Comparison of ENCODE assay signal across 11 cellular contexts in the genomic region with DNA sequence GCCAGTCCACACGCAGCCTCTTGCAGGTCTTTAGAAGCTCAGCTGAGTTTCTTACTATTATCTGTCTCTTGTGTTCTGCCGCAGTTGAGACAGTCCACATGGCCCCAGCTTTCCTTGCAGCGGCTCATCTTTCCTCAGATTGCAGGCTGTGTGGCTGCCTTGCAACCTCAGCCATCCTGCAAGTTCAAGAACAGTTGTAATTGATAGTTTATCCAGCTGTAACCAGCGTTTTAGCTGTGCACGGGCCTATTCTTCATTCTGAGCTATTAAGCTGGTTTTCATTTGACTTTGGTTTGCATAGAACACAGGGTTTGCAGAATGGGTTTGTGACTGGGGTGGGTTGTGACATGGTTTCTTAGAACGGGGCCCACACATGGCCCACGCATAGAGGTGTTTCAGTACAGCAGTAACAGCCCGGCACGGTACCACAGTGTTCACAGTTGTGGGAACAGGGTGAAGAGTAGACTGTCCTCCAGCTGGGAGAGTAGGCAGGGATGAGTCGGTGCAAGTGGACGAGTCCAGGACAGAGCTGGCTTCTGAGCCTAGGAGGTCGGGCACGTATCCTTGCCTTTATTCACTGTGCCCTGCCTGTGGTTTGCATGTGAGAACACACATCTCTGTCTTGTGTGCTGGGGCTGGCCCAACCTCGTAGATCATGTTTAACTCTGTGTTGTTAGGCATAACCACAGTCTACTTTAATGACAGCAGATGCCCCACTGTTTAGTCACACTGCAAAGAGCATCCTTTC.
DNase-seq lines count a peak whose midpoint lies in the region; ATAC-seq, FAIRE-seq and TF ChIP-seq lines count a peak whose summit lies in the region.
"Had no signal": no experiment of that assay in that cellular context is flagged by ENCODE, and none has a peak within 500 bp of the region (broad histone marks: within the 10 kb centered on the region; RNA-seq: fewer than 3 reads in every experiment).

No MANE protein-coding gene starts in this region.

- DNase-seq in CD4-positive, CD25-positive, alpha-beta regulatory T cell, result no peak
- DNase-seq in LHCN-M2 (ENCODE audit: low read depth) (peak; percentile 81), nephron progenitor cell (no peak), GM12891 (ENCODE audit: insufficient read length, low spot score) (no peak)
- DNase-seq in effector memory CD8-positive, alpha-beta T cell, result peak in 1 of 3 experiments; percentile 8
- DNase-seq in CD4-positive, alpha-beta memory T cell, result no peak
- DNase-seq: activated CD4-positive, alpha-beta T cell treated with anti-CD3 and anti-CD28 coated beads, Interleukin-2, amount 50 U/mL, for 1 hour; DMS 273 treated with DMSO at 0.1 percent for 48 hours; SJCRH30 had no signal

- intact Hi-C loops in CD4-positive, alpha-beta memory T cell (cut with micrococcal nuclease), result no loop called here

- peak overlapping the region in 2 of 3 donors; percentile 1 to 77 for H3K27ac Mint-ChIP-seq in CD4-positive, CD25-positive, alpha-beta regulatory T cell
- H3K27ac Mint-ChIP-seq in effector memory CD8-positive, alpha-beta T cell, result peak overlapping the region; percentile 62 to 79
- H3K27ac Mint-ChIP-seq in nephron progenitor cell, result peak overlapping the region; percentile 93
- H3K27ac Mint-ChIP-seq in CD4-positive, alpha-beta memory T cell, result peak overlapping the region in 2 of 7 donors; percentile 5 to 43

- no peaks in the 10 kb centered on the region for H3K27me3 ChIP-seq in CD4-positive, CD25-positive, alpha-beta regulatory T cell (ENCODE audit: control insufficient read depth, insufficient read depth, low read length)
- no peaks in the 10 kb centered on the region for H3K27me3 ChIP-seq in CD4-positive, alpha-beta memory T cell (ENCODE audit: insufficient read depth, low read length)
- H3K27me3 ChIP-seq: SJCRH30 had no signal

- peaks cover 23 to 70% (median 40%) of the 10 kb centered on the region in 4 donors for H3K4me1 Mint-ChIP-seq in CD4-positive, CD25-positive, alpha-beta regulatory T cell
- peaks cover 45 to 49% of the 10 kb centered on the region in 2 donors for H3K4me1 Mint-ChIP-seq in effector memory CD8-positive, alpha-beta T cell (ENCODE audit: low read depth in 2 of 2)
- peaks cover 44% of the 10 kb centered on the region for H3K4me1 Mint-ChIP-seq in nephron progenitor cell
- H3K4me1 Mint-ChIP-seq in CD4-positive, alpha-beta memory T cell, result peaks cover 28 to 55% (median 46%) of the 10 kb centered on the region in 4 donors

- peaks cover 7% of the 10 kb centered on the region for H3K36me3 Mint-ChIP-seq in CD4-positive, CD25-positive, alpha-beta regulatory T cell
- no peaks in the 10 kb centered on the region for H3K36me3 Mint-ChIP-seq in effector memory CD8-positive, alpha-beta T cell (ENCODE audit: insufficient read depth)
- peaks cover 33% of the 10 kb centered on the region for H3K36me3 Mint-ChIP-seq in nephron progenitor cell (ENCODE audit: low read depth)
- peaks cover 12% of the 10 kb centered on the region in 2 donors for H3K36me3 Mint-ChIP-seq in CD4-positive, alpha-beta memory T cell

- FAIRE-seq in GM12891 (lab: Jason Lieb, UNC), result no peak

- H3K27ac ChIP-seq in CD4-positive, CD25-positive, alpha-beta regulatory T cell (ENCODE audit: insufficient read depth, low read length, poor library complexity, severe bottlenecking), result no peak overlapping the region
- H3K27ac ChIP-seq in CD4-positive, alpha-beta memory T cell (ENCODE audit: low read depth, low read length), result no peak overlapping the region
- H3K27ac ChIP-seq: SJCRH30 had no signal

- POLR2A ChIA-PET in CD4-positive, alpha-beta memory T cell (lab: Charles Lee; ENCODE audit: partially characterized antibody), result no interaction called here

- H3K9me3 Mint-ChIP-seq in CD4-positive, CD25-positive, alpha-beta regulatory T cell, result no peaks in the 10 kb centered on the region
- H3K9me3 Mint-ChIP-seq in effector memory CD8-positive, alpha-beta T cell, result no peaks in the 10 kb centered on the region
- H3K9me3 Mint-ChIP-seq in nephron progenitor cell, result peaks cover 4% of the 10 kb centered on the region
- H3K9me3 Mint-ChIP-seq in CD4-positive, alpha-beta memory T cell, result peaks cover 0 to 3% (median 0%) of the 10 kb centered on the region in 8 donors

- H3K4me3 ChIP-seq in CD4-positive, CD25-positive, alpha-beta regulatory T cell (ENCODE audit: low read depth, low read length), result no peak overlapping the region
- no peak overlapping the region for H3K4me3 ChIP-seq in CD4-positive, alpha-beta memory T cell (ENCODE audit: low read length in 2 of 2)
- H3K4me3 ChIP-seq: SJCRH30 had no signal

- no peak for ATAC-seq in CD4-positive, CD25-positive, alpha-beta regulatory T cell (ENCODE audit: low read depth in 2 of 2)
- ATAC-seq in effector memory CD8-positive, alpha-beta T cell (replicated peaks), result peak; percentile 81
- ATAC-seq in HG03039 (IDR thresholded peaks at IDR 0.05; ENCODE audit: unreplicated experiment) (no peak), GM18498 (IDR thresholded peaks at IDR 0.05; ENCODE audit: unreplicated experiment) (no peak)

- no peak for TF ChIP-seq POLR2A in GM12891 (IDR thresholded peaks at IDR 0.05; ENCODE audit: low read depth, low read length)

- no peaks in the 10 kb centered on the region for H3K27me3 Mint-ChIP-seq in CD4-positive, CD25-positive, alpha-beta regulatory T cell
- no peaks in the 10 kb centered on the region for H3K27me3 Mint-ChIP-seq in effector memory CD8-positive, alpha-beta T cell
- peaks cover 1% of the 10 kb centered on the region for H3K27me3 Mint-ChIP-seq in nephron progenitor cell (ENCODE audit: low read depth, poor library complexity)
- no peaks in the 10 kb centered on the region for H3K27me3 Mint-ChIP-seq in CD4-positive, alpha-beta memory T cell

- H3K36me3 ChIP-seq in CD4-positive, CD25-positive, alpha-beta regulatory T cell (ENCODE audit: control insufficient read depth, insufficient read depth, low read length), result peaks cover 3% of the 10 kb centered on the region
- H3K36me3 ChIP-seq in CD4-positive, alpha-beta memory T cell (ENCODE audit: insufficient read depth, low read length), result no peaks in the 10 kb centered on the region

- no peak overlapping the region for H3K4me3 Mint-ChIP-seq in CD4-positive, CD25-positive, alpha-beta regulatory T cell
- H3K4me3 Mint-ChIP-seq in effector memory CD8-positive, alpha-beta T cell, result peak overlapping the region; percentile 28 to 55
- peak overlapping the region; percentile 43 for H3K4me3 Mint-ChIP-seq in nephron progenitor cell
- no peak overlapping the region for H3K4me3 Mint-ChIP-seq in CD4-positive, alpha-beta memory T cell

- CTCF ChIA-PET in CD4-positive, alpha-beta memory T cell (lab: Charles Lee; ENCODE audit: partially characterized antibody), result no interaction called here

- no peak for TF ChIP-seq CTCF in nephron progenitor cell (IDR thresholded peaks at IDR 0.05)

- H3K9me3 ChIP-seq in CD4-positive, CD25-positive, alpha-beta regulatory T cell (ENCODE audit: control insufficient read depth in 2 of 2, low read length in 2 of 2), result no peaks in the 10 kb centered on the region
- no peaks in the 10 kb centered on the region for H3K9me3 ChIP-seq in CD4-positive, alpha-beta memory T cell (ENCODE audit: control insufficient read depth in 1 of 2, low read length in 2 of 2)
- H3K9me3 ChIP-seq: SJCRH30 had no signal

- H3K4me1 ChIP-seq in CD4-positive, CD25-positive, alpha-beta regulatory T cell (ENCODE audit: control insufficient read depth, insufficient read depth, low read length, poor library complexity, severe bottlenecking), result no peaks in the 10 kb centered on the region
- peaks cover 26% of the 10 kb centered on the region for H3K4me1 ChIP-seq in CD4-positive, alpha-beta memory T cell (ENCODE audit: insufficient read depth, low read length)
- H3K4me1 ChIP-seq: SJCRH30 had no signal

TF ChIP-seq in GM12891, 5 proteins besides CTCF, POLR2A, EP300 and RAD21:
- no peak for TF ChIP-seq POLR2AphosphoS5 (IDR thresholded peaks at IDR 0.05; ENCODE audit: low read depth, low read length)
- no peak for TF ChIP-seq SPI1 (IDR thresholded peaks at IDR 0.05; ENCODE audit: low read depth, low read length)
- no peak for TF ChIP-seq POU2F2 (IDR thresholded peaks at IDR 0.05; ENCODE audit: low read depth, low read length)
- TF ChIP-seq PAX5 (IDR thresholded peaks at IDR 0.05; ENCODE audit: insufficient read depth, low read length, severe bottlenecking), result no peak
- no peak for TF ChIP-seq TAF1 (IDR thresholded peaks at IDR 0.05; ENCODE audit: low read depth, low read length)

Comparison
In these comparisons a context has a peak if more than half of its experiments do, and no peak if none do; other contexts are left out.
1. H3K4me3 Mint-ChIP-seq: peak in effector memory CD8-positive, alpha-beta T cell (2 of 2) and nephron progenitor cell (single experiment); none in CD4-positive, CD25-positive, alpha-beta regulatory T cell (0 of 4) and CD4-positive, alpha-beta memory T cell (0 of 8).